ENCODE assay signal across 8 cellular contexts in the genomic region with DNA sequence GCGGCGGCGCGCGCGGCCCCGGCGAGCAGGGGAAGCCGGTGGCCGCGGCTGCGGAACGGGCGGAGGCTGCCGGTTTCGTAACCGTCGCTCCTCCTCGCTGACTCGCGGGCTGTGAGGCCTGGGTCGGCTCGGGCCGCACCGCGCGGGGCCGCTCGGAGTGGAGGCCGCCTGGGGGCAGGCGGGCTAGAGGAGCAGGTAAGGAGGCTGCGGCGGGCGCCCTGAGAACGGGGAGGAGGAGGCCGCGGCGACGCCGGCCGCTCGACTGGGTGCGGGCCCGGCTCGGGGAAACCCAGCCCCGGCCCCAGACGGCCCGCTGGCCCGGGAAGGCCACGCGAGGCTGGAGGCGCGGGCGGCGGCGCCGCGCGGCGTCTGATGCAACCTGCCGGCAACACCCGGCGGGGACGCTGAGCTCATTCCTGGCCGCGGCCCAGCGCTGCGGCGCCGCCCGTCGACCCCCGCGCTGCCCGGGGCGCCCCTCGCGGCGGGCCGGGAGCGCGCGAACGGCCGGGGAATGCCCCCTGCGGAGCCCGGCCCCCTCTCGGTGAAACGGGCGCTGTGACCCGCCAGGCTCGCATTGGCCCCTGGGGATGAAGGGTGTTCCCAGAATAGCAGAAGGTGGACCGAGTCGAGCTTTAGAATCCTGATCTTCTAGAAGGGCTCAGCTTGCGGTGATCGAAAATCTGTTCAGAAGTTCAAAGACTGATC. TPM values are rescaled to one million over a fixed set of nuclear protein-coding genes. Genes with fewer than 3 reads are reported as not detected.
DNase-seq lines count a peak whose midpoint lies in the region; ATAC-seq and TF ChIP-seq lines count a peak whose summit lies in the region.

TSS of gene CEBPG (plus strand) at position 9 of the 705 bp plus-strand sequence. CDS start 5,531 bp downstream, outside the sequence.

- H3K9me3 Mint-ChIP-seq in activated naive CD8-positive, alpha-beta T cell (ENCODE audit: low read depth) = no peaks in the 10 kb centered on the region

- BruUV-seq in Panc1 (replicated peaks; lab: Mats Ljungman, UMichigan) = no TSS peak

- intact Hi-C loops in Panc1 (cut with micrococcal nuclease; ENCODE audit: unreplicated experiment) = no loop called here
- intact Hi-C loops in Right ventricle myocardium superior (cut with DNase I) = loop anchor here (5.0 kb wide), 1 partner anchor 72 kb away; the partner anchor contains the start of gene CEBPA
- intact Hi-C loops in prostate gland (cut with DNase I) = loop anchor here (2.0 to 5.0 kb wide), 2 partner anchors 15 to 72 kb away; partner anchors contain the start of gene CEBPA

- peak; percentile 90 for TF ChIP-seq POLR2A in prostate gland (IDR thresholded peaks at IDR 0.05)

- no peaks in the 10 kb centered on the region for H3K27me3 ChIP-seq in Panc1 (ENCODE audit: control insufficient read depth, insufficient read depth, low read length)
- no peaks in the 10 kb centered on the region for H3K27me3 ChIP-seq in prostate gland (replicated peaks; ENCODE audit: insufficient read depth)

- H3K36me3 ChIP-seq in Panc1 (ENCODE audit: control insufficient read depth, insufficient read depth, low read length) (no peaks in the 10 kb centered on the region; the same call in 1 of the 2 replicates), prostate gland (no peaks in the 10 kb centered on the region)

- WGBS in prostate gland = under 1% methylated on average over 42 of the region's 96 CpGs

- ATAC-seq in GM19328 (IDR thresholded peaks at IDR 0.05; ENCODE audit: unreplicated experiment) (peak; percentile 38), HG03432 (IDR thresholded peaks at IDR 0.05; ENCODE audit: unreplicated experiment) (peak; percentile 47), Panc1 (peak; percentile 62), Right ventricle myocardium superior (ENCODE audit: poor library complexity) (peak; percentile 31)

- TF ChIP-seq CTCF in Panc1 (IDR thresholded peaks at IDR 0.05) = peak; percentile 38; the same call in 1 of the 2 replicates
- TF ChIP-seq CTCF in prostate gland (IDR thresholded peaks at IDR 0.05) = peak in 1 of 4 experiments; percentile 45

- H3K4me1 Mint-ChIP-seq in activated naive CD8-positive, alpha-beta T cell (ENCODE audit: low read depth) = peaks cover 50% of the 10 kb centered on the region

- peak within 1 kb of the TSS; percentile 97 for H3K4me3 Mint-ChIP-seq in activated naive CD8-positive, alpha-beta T cell

- H3K27me3 Mint-ChIP-seq in activated naive CD8-positive, alpha-beta T cell = no peaks in the 10 kb centered on the region

- peak within 1 kb of the TSS; percentile 89 for H3K27ac Mint-ChIP-seq in activated naive CD8-positive, alpha-beta T cell

- H3K4me3 ChIP-seq in Panc1 (ENCODE audit: low read depth in 2 of 2, low read length in 2 of 2) (peak within 1 kb of the TSS; percentile 88 to 96), prostate gland (peak within 1 kb of the TSS; percentile 94 to 95)

- DNase-seq in DMS53 (lab: John Stamatoyannopoulos, UW) (peak; percentile 88), Panc1 (ENCODE audit: low read depth, low spot score) (no peak), Right ventricle myocardium superior (peak; percentile 66), prostate gland (ENCODE audit: low spot score) (no peak), NCI-H128 (lab: John Stamatoyannopoulos, UW; ENCODE audit: unreplicated experiment) (no peak)

- CTCF ChIA-PET in Panc1 (lab: Charles Lee) = interaction anchor here (0.7 to 1.2 kb wide), 2 partner anchors 42 to 221 kb away, joined by 3 read pairs; no protein-coding TSS in a partner anchor

- POLR2A ChIA-PET in Panc1 (lab: Charles Lee) = interaction anchor here (0.6 to 0.8 kb wide), 5 partner anchors 8 to 941 kb away, joined by 3 to 6 read pairs (median 4); no protein-coding TSS in a partner anchor

- in situ Hi-C loops in Panc1 (cut with HindIII; ENCODE audit: low pct_unique_long_range_greater_than_20kb, low sequenced_read_pairs) = no loop called here

- H3K27ac ChIP-seq in Panc1 (ENCODE audit: low read length) (peak within 1 kb of the TSS; percentile 92), prostate gland (peak within 1 kb of the TSS; percentile 89 to 94)

- H3K4me1 ChIP-seq in Panc1 (ENCODE audit: control insufficient read depth, insufficient read depth, low read length) (peaks cover 36% of the 10 kb centered on the region), prostate gland (replicated peaks) (no peaks in the 10 kb centered on the region)

- H3K9me3 ChIP-seq in Panc1 (ENCODE audit: control insufficient read depth, insufficient read depth, low read depth, low read length) (no peaks in the 10 kb centered on the region), prostate gland (no peaks in the 10 kb centered on the region)

- peaks cover 8% of the 10 kb centered on the region for H3K36me3 Mint-ChIP-seq in activated naive CD8-positive, alpha-beta T cell

RNA-seq across cellular contexts. Expression of gene CEBPG, which starts in this region (rescaled TPM):
- total RNA-seq in Panc1 (2021; ENCODE audit: unreplicated experiment) (41.5 TPM), Right ventricle myocardium superior (16.1 TPM), prostate gland (10 to 100 TPM; 15.7 to 19.7 TPM)
- polyA plus RNA-seq in Panc1 (2012; ENCODE audit: insufficient read length) = 29.2 TPM

Comparison
In these comparisons a context has a peak if more than half of its experiments do, and no peak if none do; other contexts are left out.
1. DNase-seq: peak in DMS53 (single experiment) and Right ventricle myocardium superior (single experiment); none in Panc1 (single experiment), prostate gland (single experiment) and NCI-H128 (single experiment).
2. Peak in every context shown above with its lines, with median percentiles within 50 percentile points of each other: ATAC-seq.